Comparison of ENCODE assay signal across 23 cellular contexts in the genomic region with DNA sequence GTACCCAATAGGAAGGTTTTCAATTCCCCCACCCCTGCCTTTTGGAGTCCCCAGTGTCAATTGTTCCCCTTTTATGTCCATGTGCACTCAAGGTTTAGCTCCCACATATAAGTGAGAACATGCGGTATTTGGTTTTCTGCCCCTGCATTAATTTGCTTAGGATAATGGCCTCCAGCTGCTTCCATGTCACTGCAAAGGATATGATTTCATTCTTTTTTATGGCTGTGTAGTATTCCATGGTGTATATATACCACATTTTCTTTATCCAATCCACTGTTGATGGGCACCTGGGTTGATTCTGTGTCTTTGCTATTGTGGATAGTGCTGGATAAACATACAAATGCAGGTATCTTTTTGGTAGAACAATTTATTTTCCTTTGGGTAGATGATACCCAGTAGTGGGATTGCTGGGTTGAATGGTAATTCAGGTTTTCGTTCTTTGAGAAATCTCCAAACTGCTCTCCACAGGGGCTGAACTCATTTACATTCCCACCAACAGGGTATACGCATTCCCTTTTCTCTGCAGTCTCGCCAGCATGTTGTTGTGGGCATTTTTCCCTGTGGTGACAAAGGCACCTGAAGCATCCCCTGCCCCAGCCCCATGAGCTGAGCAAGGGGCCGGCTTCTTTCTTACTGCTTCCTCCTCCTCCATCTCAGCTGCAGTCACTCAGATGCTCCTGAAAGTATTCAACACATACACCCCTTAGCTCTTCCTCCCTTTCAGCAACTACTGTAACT.
"Had no signal": no experiment of that assay in that cellular context is flagged by ENCODE, and none has a peak within 500 bp of the region (broad histone marks: within the 10 kb centered on the region; RNA-seq: fewer than 3 reads in every experiment).

No MANE protein-coding gene starts in this region.

- H3K9me3 ChIP-seq: esophagus muscularis mucosa, gastrocnemius medialis, heart right ventricle, ovary, right atrium auricular region, sigmoid colon, stomach, thoracic aorta, transverse colon had no signal

- H3K4me3 Mint-ChIP-seq: mesothelial cell of epicardium; natural killer cell treated with Interleukin-12 subunit alpha and Interleukin-12 subunit beta and Interleukin-15 and Interleukin-18, amount 100 ng/mL, for 72 hours; neural progenitor cell had no signal

- H3K4me3 ChIP-seq: esophagus muscularis mucosa, gastrocnemius medialis, heart right ventricle, neural progenitor cell, ovary, right atrium auricular region, sigmoid colon, skin epidermis, stomach, thoracic aorta, transverse colon had no signal

- ATAC-seq: gastrocnemius medialis, left colon, left ventricle myocardium superior had no signal

- DNase-seq: effector memory CD4-positive, alpha-beta T cell; gastrocnemius medialis; heart right ventricle; hypothalamus; left colon; left ventricle myocardium superior; mammary epithelial cell; nucleus accumbens; ovary; sigmoid colon; stimulated activated CD4-positive, alpha-beta T cell treated with anti-CD3 and anti-CD28 coated beads, Interleukin-2, amount 100 ng/mL, for 24 hours; stimulated activated naive CD4-positive, alpha-beta T cell; stomach; substantia nigra; transverse colon had no signal

- H3K36me3 ChIP-seq: esophagus muscularis mucosa, gastrocnemius medialis, heart right ventricle, neural progenitor cell, ovary, right atrium auricular region, sigmoid colon, stomach, thoracic aorta, transverse colon had no signal

- H3K27ac ChIP-seq: epithelial cell of prostate, esophagus muscularis mucosa, gastrocnemius medialis, heart right ventricle, neural progenitor cell, ovary, right atrium auricular region, sigmoid colon, skin epidermis, stomach, thoracic aorta, transverse colon had no signal

- H3K9me3 Mint-ChIP-seq: natural killer cell treated with Interleukin-12 subunit alpha and Interleukin-12 subunit beta and Interleukin-15 and Interleukin-18, amount 100 ng/mL, for 72 hours; neural progenitor cell had no signal

- H3K4me1 ChIP-seq: esophagus muscularis mucosa, gastrocnemius medialis, heart right ventricle, right atrium auricular region, sigmoid colon, stomach, transverse colon had no signal

- H3K9ac ChIP-seq: neural progenitor cell had no signal

- H3K36me3 Mint-ChIP-seq: natural killer cell treated with Interleukin-12 subunit alpha and Interleukin-12 subunit beta and Interleukin-15 and Interleukin-18, amount 100 ng/mL, for 72 hours had no signal

- H3K27ac Mint-ChIP-seq: mesothelial cell of epicardium; natural killer cell treated with Interleukin-12 subunit alpha and Interleukin-12 subunit beta and Interleukin-15 and Interleukin-18, amount 100 ng/mL, for 72 hours; neural progenitor cell had no signal

- H3K27me3 ChIP-seq: esophagus muscularis mucosa, gastrocnemius medialis, heart right ventricle, neural progenitor cell, ovary, right atrium auricular region, sigmoid colon, stomach, transverse colon had no signal
